9 cellular contexts compared by ENCODE assay signal in genomic region chr9:87464110-87464991, GRCh38. TPM values are rescaled to one million over a fixed set of nuclear protein-coding genes. Genes with fewer than 3 reads are reported as not detected.
A peak's percentile ranks its signal among the peaks of the same experiment; 100 is the strongest.
DNase-seq lines count a peak whose midpoint lies in the region; ATAC-seq lines count a peak whose summit lies in the region.
"Had no signal": no experiment of that assay in that cellular context is flagged by ENCODE, and none has a peak within 500 bp of the region (broad histone marks: within the 10 kb centered on the region; RNA-seq: fewer than 3 reads in every experiment).

No MANE protein-coding gene starts in this region.

- H3K27me3 ChIP-seq in CD8-positive, alpha-beta memory T cell (ENCODE audit: insufficient read depth, low read length, poor library complexity, severe bottlenecking), result no peaks in the 10 kb centered on the region
- H3K27me3 ChIP-seq: BLaER1 had no signal

- peak; percentile 70 for ATAC-seq in HG03060 (IDR thresholded peaks at IDR 0.05; ENCODE audit: low read depth, unreplicated experiment)

- no peak overlapping the region for H3K27ac ChIP-seq in CD8-positive, alpha-beta memory T cell (ENCODE audit: low read depth, low read length)
- H3K27ac ChIP-seq: BLaER1 had no signal

- peak; percentile 18 to 36 for DNase-seq in activated CD4-positive, alpha-beta T cell treated with anti-CD3 and anti-CD28 coated beads, Interleukin-2, amount 50 U/mL, for 48 hours
- DNase-seq in activated CD4-positive, alpha-beta T cell treated with anti-CD3 and anti-CD28 coated beads, Interleukin-2, amount 50 U/mL, for 4 hours, result no peak
- peak; percentile 41 for DNase-seq in stromal cell of bone marrow (ENCODE audit: low read depth)
- no peak for DNase-seq in CD8-positive, alpha-beta memory T cell
- DNase-seq in SW480 (ENCODE audit: low spot score), result no peak
- no peak for DNase-seq in NOMO-1 treated with dmso at 0.1 percent for 144 hours (lab: John Stamatoyannopoulos, UW; ENCODE audit: unreplicated experiment)

- no peaks in the 10 kb centered on the region for H3K36me3 ChIP-seq in CD8-positive, alpha-beta memory T cell (ENCODE audit: insufficient read depth, low read length)
- H3K36me3 ChIP-seq: BLaER1 had no signal

- no peaks in the 10 kb centered on the region for H3K27me3 Mint-ChIP-seq in dendritic cell treated with granulocyte-macrophage colony-stimulating factor and Interleukin-4, amounts not matched to agents 40 ng/mL and 50 ng/mL, for 4 days
- H3K27me3 Mint-ChIP-seq in CD8-positive, alpha-beta memory T cell, result no peaks in the 10 kb centered on the region

- H3K27ac Mint-ChIP-seq in dendritic cell treated with granulocyte-macrophage colony-stimulating factor and Interleukin-4, amounts not matched to agents 40 ng/mL and 50 ng/mL, for 4 days, result peak overlapping the region; percentile 31
- H3K27ac Mint-ChIP-seq in CD8-positive, alpha-beta memory T cell, result peak overlapping the region in 1 of 8 donors; percentile 39

- no peaks in the 10 kb centered on the region for H3K4me1 ChIP-seq in CD8-positive, alpha-beta memory T cell (ENCODE audit: insufficient read depth, low read length)
- H3K4me1 ChIP-seq: BLaER1 had no signal

- H3K9me3 ChIP-seq in CD8-positive, alpha-beta memory T cell (ENCODE audit: low read length), result no peaks in the 10 kb centered on the region
- H3K9me3 ChIP-seq: BLaER1 had no signal

- no peaks in the 10 kb centered on the region for H3K36me3 Mint-ChIP-seq in dendritic cell treated with granulocyte-macrophage colony-stimulating factor and Interleukin-4, amounts not matched to agents 40 ng/mL and 50 ng/mL, for 4 days (ENCODE audit: low read depth)
- H3K36me3 Mint-ChIP-seq in CD8-positive, alpha-beta memory T cell, result no peaks in the 10 kb centered on the region

- no peaks in the 10 kb centered on the region for H3K9me3 Mint-ChIP-seq in dendritic cell treated with granulocyte-macrophage colony-stimulating factor and Interleukin-4, amounts not matched to agents 40 ng/mL and 50 ng/mL, for 4 days
- H3K9me3 Mint-ChIP-seq in CD8-positive, alpha-beta memory T cell, result peaks cover 0 to 3% (median 0%) of the 10 kb centered on the region in 5 donors

- H3K4me3 ChIP-seq in CD8-positive, alpha-beta memory T cell (ENCODE audit: low read length), result no peak overlapping the region
- H3K4me3 ChIP-seq: BLaER1 had no signal

- intact Hi-C loops in dendritic cell treated with granulocyte-macrophage colony-stimulating factor and Interleukin-4, amounts not matched to agents 40 ng/mL and 50 ng/mL, for 4 days (cut with micrococcal nuclease), result loop anchor here (1.0 kb wide), 1 partner anchor 13 kb away; no protein-coding TSS in a partner anchor

- H3K4me3 Mint-ChIP-seq in dendritic cell treated with granulocyte-macrophage colony-stimulating factor and Interleukin-4, amounts not matched to agents 40 ng/mL and 50 ng/mL, for 4 days, result no peak overlapping the region
- H3K4me3 Mint-ChIP-seq in CD8-positive, alpha-beta memory T cell, result no peak overlapping the region

- POLR2A ChIA-PET in CD8-positive, alpha-beta memory T cell (lab: Charles Lee), result no interaction called here

- CTCF ChIA-PET in CD8-positive, alpha-beta memory T cell (lab: Charles Lee), result no interaction called here

- peaks cover 13% of the 10 kb centered on the region for H3K4me1 Mint-ChIP-seq in dendritic cell treated with granulocyte-macrophage colony-stimulating factor and Interleukin-4, amounts not matched to agents 40 ng/mL and 50 ng/mL, for 4 days (ENCODE audit: low read depth)
- no peaks in the 10 kb centered on the region for H3K4me1 Mint-ChIP-seq in CD8-positive, alpha-beta memory T cell

RNA-seq across cellular contexts. Expression of gene DAPK1, which starts 33.3 kb away (rescaled TPM):
- 1 to 10 TPM; 3.7 to 4.3 TPM for total RNA-seq in CD8-positive, alpha-beta memory T cell
- polyA plus RNA-seq in CD8-positive, alpha-beta memory T cell, result not detected

Comparison
In these comparisons a context has a peak if more than half of its experiments do, and no peak if none do; other contexts are left out.
1. DNase-seq: peak in activated CD4-positive, alpha-beta T cell treated with anti-CD3 and anti-CD28 coated beads, Interleukin-2, amount 50 U/mL, for 48 hours (2 of 2) and stromal cell of bone marrow (single experiment); none in activated CD4-positive, alpha-beta T cell treated with anti-CD3 and anti-CD28 coated beads, Interleukin-2, amount 50 U/mL, for 4 hours (0 of 2), CD8-positive, alpha-beta memory T cell (0 of 5), SW480 (single experiment) and NOMO-1 treated with dmso at 0.1 percent for 144 hours (single experiment).